In the genomic region with DNA sequence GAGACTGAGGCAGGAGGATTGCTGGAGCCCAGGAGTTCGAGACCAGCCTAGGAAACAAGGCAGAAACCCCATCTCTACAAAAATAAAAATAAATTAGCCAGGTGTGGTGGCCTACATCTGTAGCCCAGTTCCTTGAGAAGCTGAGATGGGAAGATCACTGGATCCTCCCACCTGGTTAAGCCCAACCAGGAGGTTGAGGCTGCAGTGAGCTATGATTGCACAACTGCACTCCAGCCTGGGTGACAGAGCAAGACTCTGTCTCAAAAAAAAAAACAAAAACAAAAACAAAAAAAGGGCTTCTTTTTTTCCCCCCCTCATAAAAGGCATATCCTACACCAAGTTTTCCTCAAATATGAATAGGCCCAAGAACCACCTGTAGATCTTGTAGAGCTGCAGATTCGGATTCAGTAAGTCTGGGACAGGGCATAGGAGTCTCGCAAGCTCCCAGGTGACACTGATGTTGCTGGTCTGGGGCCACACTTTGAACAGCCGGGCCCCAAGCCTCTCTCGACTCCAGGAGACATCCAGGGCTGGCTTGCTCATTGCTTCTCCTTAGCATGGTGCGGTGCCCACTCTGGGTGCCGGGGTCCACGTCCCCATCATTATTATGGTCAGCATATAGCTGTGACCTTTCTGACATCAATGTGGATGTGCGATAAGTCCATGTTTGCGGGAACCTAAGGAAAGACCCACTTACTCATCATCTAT, we compare ENCODE assay signal across 19 cellular contexts. TPM values are rescaled to one million over a fixed set of nuclear protein-coding genes. Genes with fewer than 3 reads are reported as not detected.
DNase-seq lines count a peak whose midpoint lies in the region; ATAC-seq and TF ChIP-seq lines count a peak whose summit lies in the region.
"Had no signal": no experiment of that assay in that cellular context is flagged by ENCODE, and none has a peak within 500 bp of the region (broad histone marks: within the 10 kb centered on the region; RNA-seq: fewer than 3 reads in every experiment).

No MANE protein-coding gene starts in this region.

- H3K9me2 ChIP-seq in PC-9 (ENCODE audit: insufficient read depth) = no peaks in the 10 kb centered on the region

- no peaks in the 10 kb centered on the region for H3K27me3 Mint-ChIP-seq in activated naive CD8-positive, alpha-beta T cell treated with anti-CD3 and anti-CD28 coated beads, Interleukin-2, amount 50 U/mL, for 24 hours
- no peaks in the 10 kb centered on the region for H3K27me3 Mint-ChIP-seq in activated naive CD8-positive, alpha-beta T cell treated with anti-CD3 and anti-CD28 coated beads for 36 hours
- no peaks in the 10 kb centered on the region for H3K27me3 Mint-ChIP-seq in CD8-positive, alpha-beta T cell (ENCODE audit: low read depth)

- peak; percentile 33 for ATAC-seq in activated naive CD8-positive, alpha-beta T cell treated with anti-CD3 and anti-CD28 coated beads, Interleukin-2, amount 50 U/mL, for 24 hours
- no peak for ATAC-seq in upper lobe of right lung
- ATAC-seq in CD8-positive, alpha-beta T cell = no peak
- ATAC-seq: Panc1 had no signal

- BruUV-seq in PC-9 (replicated peaks; lab: Mats Ljungman, UMichigan) = no TSS peak

- no peaks in the 10 kb centered on the region for H3K36me3 Mint-ChIP-seq in activated naive CD8-positive, alpha-beta T cell treated with anti-CD3 and anti-CD28 coated beads, Interleukin-2, amount 50 U/mL, for 24 hours (ENCODE audit: low read depth)
- no peaks in the 10 kb centered on the region for H3K36me3 Mint-ChIP-seq in activated naive CD8-positive, alpha-beta T cell treated with anti-CD3 and anti-CD28 coated beads for 36 hours
- no peaks in the 10 kb centered on the region for H3K36me3 Mint-ChIP-seq in CD8-positive, alpha-beta T cell

- TF ChIP-seq CTCF in fibroblast of lung (conservative IDR thresholded peaks at IDR 0.05 in 1 of 2, IDR thresholded peaks at IDR 0.05 in 1 of 2; ENCODE audit: low read depth in 1 of 2, low read length in 2 of 2) (no peak), upper lobe of right lung (IDR thresholded peaks at IDR 0.05) (no peak), PC-9 (conservative IDR thresholded peaks at IDR 0.05) (no peak)
- TF ChIP-seq CTCF in CD8-positive, alpha-beta T cell (IDR thresholded peaks at IDR 0.05) = no peak

- no peak overlapping the region for H3K27ac Mint-ChIP-seq in activated naive CD8-positive, alpha-beta T cell treated with anti-CD3 and anti-CD28 coated beads, Interleukin-2, amount 50 U/mL, for 24 hours
- no peak overlapping the region for H3K27ac Mint-ChIP-seq in activated naive CD8-positive, alpha-beta T cell treated with anti-CD3 and anti-CD28 coated beads for 36 hours
- no peak overlapping the region for H3K27ac Mint-ChIP-seq in CD8-positive, alpha-beta T cell

- no peak overlapping the region for H3K4me2 ChIP-seq in fibroblast of lung (ENCODE audit: extremely low read depth, insufficient read depth, low read length)
- H3K4me2 ChIP-seq in PC-9 = no peak overlapping the region

- H3K9ac ChIP-seq in fibroblast of lung (ENCODE audit: insufficient read depth, low read length) (no peak overlapping the region), skeletal muscle tissue (ENCODE audit: low read depth in 1 of 3, low read length in 3 of 3) (no peak overlapping the region)

- H3K9me3 ChIP-seq in fibroblast of lung (ENCODE audit: control insufficient read depth, insufficient read depth, low read depth, low read length) (no peaks in the 10 kb centered on the region), skeletal muscle tissue (ENCODE audit: control insufficient read depth in 3 of 3, low read length in 3 of 3) (no peaks in the 10 kb centered on the region), upper lobe of right lung (no peaks in the 10 kb centered on the region), PC-9 (ENCODE audit: insufficient read depth, low read depth) (no peaks in the 10 kb centered on the region)
- no peaks in the 10 kb centered on the region for H3K9me3 ChIP-seq in CD8-positive, alpha-beta T cell (ENCODE audit: low read length)

- H4K20me1 ChIP-seq in fibroblast of lung (ENCODE audit: control insufficient read depth, extremely low read depth, insufficient read depth, low read length) = no peaks in the 10 kb centered on the region
- H4K20me1 ChIP-seq in PC-9 (ENCODE audit: insufficient read depth) = no peaks in the 10 kb centered on the region

- POLR2A ChIA-PET in CD8-positive, alpha-beta T cell (lab: Charles Lee) = interaction anchor here (1.0 kb wide), 1 partner anchor 14 kb away, joined by 4 read pairs; no protein-coding TSS in a partner anchor
- POLR2A ChIA-PET in PC-9 (lab: Charles Lee; ENCODE audit: unreplicated experiment) = no interaction called here

- H3K4me1 ChIP-seq in fibroblast of lung (ENCODE audit: control insufficient read depth, extremely low read depth, insufficient read depth, low read length) (peaks cover 16% of the 10 kb centered on the region), skeletal muscle tissue (ENCODE audit: control insufficient read depth in 3 of 3, insufficient read depth in 3 of 3, low read length in 3 of 3) (peaks cover 5 to 9% (median 8%) of the 10 kb centered on the region in 3 donors), upper lobe of right lung (no peaks in the 10 kb centered on the region), PC-9 (replicated peaks; ENCODE audit: insufficient read depth) (no peaks in the 10 kb centered on the region)
- H3K4me1 ChIP-seq in CD8-positive, alpha-beta T cell (ENCODE audit: insufficient read depth, low read length) = peaks cover 4% of the 10 kb centered on the region

- H3K4me3 ChIP-seq in fibroblast of lung (replicated peaks in 1 of 4; ENCODE audit: control extremely low read depth in 1 of 4, insufficient read depth in 1 of 4, low read depth in 3 of 4, low read length in 4 of 4) = no peak overlapping the region
- no peak overlapping the region for H3K4me3 ChIP-seq in skeletal muscle tissue (ENCODE audit: low read length in 3 of 3)
- no peak overlapping the region for H3K4me3 ChIP-seq in upper lobe of right lung
- H3K4me3 ChIP-seq in CD8-positive, alpha-beta T cell (ENCODE audit: low read depth, low read length) = no peak overlapping the region
- no peak overlapping the region for H3K4me3 ChIP-seq in PC-9

- H3K27me3 ChIP-seq in fibroblast of lung (ENCODE audit: control insufficient read depth, insufficient read depth, low read length) = no peaks in the 10 kb centered on the region
- no peaks in the 10 kb centered on the region for H3K27me3 ChIP-seq in skeletal muscle tissue (ENCODE audit: control insufficient read depth in 3 of 3, insufficient read depth in 3 of 3, low read length in 3 of 3)
- H3K27me3 ChIP-seq in upper lobe of right lung = no peaks in the 10 kb centered on the region
- H3K27me3 ChIP-seq in CD8-positive, alpha-beta T cell (ENCODE audit: insufficient read depth, low read length) = no peaks in the 10 kb centered on the region
- H3K27me3 ChIP-seq in PC-9 (ENCODE audit: insufficient read depth, low read depth) = peaks cover 5% of the 10 kb centered on the region; the same call in 1 of the 2 replicates

- intact Hi-C loops in upper lobe of right lung (cut with DNase I) = no loop called here
- intact Hi-C loops in CD8-positive, alpha-beta T cell (cut with DNase I, micrococcal nuclease) = loop anchor here in 1 of 2 experiments (10.0 kb wide), 1 partner anchor 946 kb away; no protein-coding TSS in a partner anchor
- intact Hi-C loops in PC-9 (cut with micrococcal nuclease; ENCODE audit: unreplicated experiment) = no loop called here

- H3K27ac ChIP-seq in fibroblast of lung (ENCODE audit: insufficient read depth, low read length) (peak overlapping the region; percentile 94), skeletal muscle tissue (ENCODE audit: low read depth, low read length) (peak overlapping the region; percentile 51), upper lobe of right lung (no peak overlapping the region), PC-9 (no peak overlapping the region)
- no peak overlapping the region for H3K27ac ChIP-seq in CD8-positive, alpha-beta T cell (ENCODE audit: low read depth, low read length)
- H3K27ac ChIP-seq: 22Rv1 had no signal

- no peaks in the 10 kb centered on the region for H3K79me2 ChIP-seq in fibroblast of lung (ENCODE audit: control insufficient read depth, insufficient read depth, low read length)
- no peaks in the 10 kb centered on the region for H3K79me2 ChIP-seq in PC-9 (ENCODE audit: low read depth)

- no peaks in the 10 kb centered on the region for H3F3A ChIP-seq in PC-9 (ENCODE audit: insufficient read depth, low read depth)

- H2AFZ ChIP-seq in fibroblast of lung (ENCODE audit: low read length) = no peak overlapping the region
- H2AFZ ChIP-seq in PC-9 = no peak overlapping the region

- H3K4me3 Mint-ChIP-seq in activated naive CD8-positive, alpha-beta T cell treated with anti-CD3 and anti-CD28 coated beads, Interleukin-2, amount 50 U/mL, for 24 hours = no peak overlapping the region
- H3K4me3 Mint-ChIP-seq in activated naive CD8-positive, alpha-beta T cell treated with anti-CD3 and anti-CD28 coated beads for 36 hours = no peak overlapping the region
- no peak overlapping the region for H3K4me3 Mint-ChIP-seq in CD8-positive, alpha-beta T cell

- H3K4me1 Mint-ChIP-seq in activated naive CD8-positive, alpha-beta T cell treated with anti-CD3 and anti-CD28 coated beads, Interleukin-2, amount 50 U/mL, for 24 hours = peaks cover 8% of the 10 kb centered on the region
- H3K4me1 Mint-ChIP-seq in activated naive CD8-positive, alpha-beta T cell treated with anti-CD3 and anti-CD28 coated beads for 36 hours = peaks cover 6% of the 10 kb centered on the region
- H3K4me1 Mint-ChIP-seq in CD8-positive, alpha-beta T cell (ENCODE audit: low read depth) = peaks cover 9% of the 10 kb centered on the region

- H3K9me3 Mint-ChIP-seq in activated naive CD8-positive, alpha-beta T cell treated with anti-CD3 and anti-CD28 coated beads, Interleukin-2, amount 50 U/mL, for 24 hours = no peaks in the 10 kb centered on the region
- H3K9me3 Mint-ChIP-seq in activated naive CD8-positive, alpha-beta T cell treated with anti-CD3 and anti-CD28 coated beads for 36 hours = no peaks in the 10 kb centered on the region
- H3K9me3 Mint-ChIP-seq in CD8-positive, alpha-beta T cell = no peaks in the 10 kb centered on the region

- CTCF ChIA-PET in CD8-positive, alpha-beta T cell (lab: Charles Lee) = interaction anchor here (0.7 to 1.4 kb wide), 3 partner anchors 10 to 69 kb away, joined by 3 to 5 read pairs (median 3); no protein-coding TSS in a partner anchor
- CTCF ChIA-PET in PC-9 (lab: Charles Lee) = interaction anchor here (0.6 kb wide), 1 partner anchor 271 kb away, joined by 3 read pairs; no protein-coding TSS in a partner anchor

- no peak for DNase-seq in activated naive CD8-positive, alpha-beta T cell treated with anti-CD3 and anti-CD28 coated beads, Interleukin-2, amount 50 U/mL, for 24 hours
- no peak for DNase-seq in activated naive CD8-positive, alpha-beta T cell treated with anti-CD3 and anti-CD28 coated beads for 36 hours
- DNase-seq in fibroblast of lung (ENCODE audit: low read depth in 2 of 2) = no peak
- no peak for DNase-seq in SHP77 treated with DMSO at 0.1 percent for 48 hours (lab: John Stamatoyannopoulos, UW)
- no peak for DNase-seq in upper lobe of right lung
- no peak for DNase-seq in CD8-positive, alpha-beta T cell
- no peak for DNase-seq in PC-9
- DNase-seq: DMS 273 treated with DMSO at 0.1 percent for 48 hours, GF-D8, NCI-H1105, NCI-H1694 treated with DMSO at 0.1 percent for 48 hours, NCI-H2107, NCI-H2227 treated with DMSO at 0.1 percent for 48 hours, NCI-H524 treated with DMSO at 0.1 percent for 48 hours had no signal

- H3K36me3 ChIP-seq in fibroblast of lung (ENCODE audit: control insufficient read depth, insufficient read depth, low read length) (no peaks in the 10 kb centered on the region), skeletal muscle tissue (ENCODE audit: control insufficient read depth in 3 of 3, insufficient read depth in 3 of 3, low read length in 3 of 3) (no peaks in the 10 kb centered on the region), upper lobe of right lung (no peaks in the 10 kb centered on the region), PC-9 (ENCODE audit: low read depth) (no peaks in the 10 kb centered on the region)
- no peaks in the 10 kb centered on the region for H3K36me3 ChIP-seq in CD8-positive, alpha-beta T cell (ENCODE audit: insufficient read depth, low read length)

RNA-seq across cellular contexts. Expression of a gene that starts 22.1 kb away (rescaled TPM):
- total RNA-seq in activated naive CD8-positive, alpha-beta T cell treated with anti-CD3 and anti-CD28 coated beads for 36 hours = not detected
- total RNA-seq in fibroblast of lung = not detected in 2 replicates
- not detected in 2 replicates for polyA plus RNA-seq in fibroblast of lung
- not detected in 2 replicates for polyA plus RNA-seq in fibroblast of lung (2012)
- polyA minus RNA-seq in fibroblast of lung (ENCODE audit: low replicate concordance) = not detected in 2 replicates
- total RNA-seq in skeletal muscle tissue = not detected
- 0.49 TPM for total RNA-seq in upper lobe of right lung
- under 1 TPM; 0.50 to 0.54 TPM for total RNA-seq in CD8-positive, alpha-beta T cell
- total RNA-seq in PC-9 (2021) = 0.25 TPM in 1 of 2 replicates, not detected in the other
- total RNA-seq: HepG2, Right ventricle myocardium inferior had no signal
- polyA plus RNA-seq: HepG2 had no signal

RNA-seq across cellular contexts. Expression of a gene that starts 38.9 kb away (rescaled TPM):
- 10 to 100 TPM; 29.6 to 29.7 TPM for total RNA-seq in activated naive CD8-positive, alpha-beta T cell treated with anti-CD3 and anti-CD28 coated beads for 36 hours
- total RNA-seq in fibroblast of lung (5.6 and 8.9 TPM in 2 replicates), skeletal muscle tissue (3.7 TPM), upper lobe of right lung (17.8 TPM), PC-9 (2021) (9.1 and 13.5 TPM in 2 replicates)
- 9.1 and 12.2 TPM in 2 replicates for polyA plus RNA-seq in fibroblast of lung
- polyA plus RNA-seq in fibroblast of lung (2012) = 5.6 and 7.0 TPM in 2 replicates
- 19.8 and 31.3 TPM in 2 replicates for polyA minus RNA-seq in fibroblast of lung (ENCODE audit: low replicate concordance)
- total RNA-seq in CD8-positive, alpha-beta T cell = 100 to 1,000 TPM; 130 to 141 TPM

Comparison
In these comparisons a context has a peak if more than half of its experiments do, and no peak if none do; other contexts are left out.
1. H3K27ac ChIP-seq: peak in fibroblast of lung (single experiment) and skeletal muscle tissue (single experiment); none in upper lobe of right lung (single experiment), CD8-positive, alpha-beta T cell (single experiment) and PC-9 (single experiment).